ENCODE assay signal across 1 cellular context in the genomic region with DNA sequence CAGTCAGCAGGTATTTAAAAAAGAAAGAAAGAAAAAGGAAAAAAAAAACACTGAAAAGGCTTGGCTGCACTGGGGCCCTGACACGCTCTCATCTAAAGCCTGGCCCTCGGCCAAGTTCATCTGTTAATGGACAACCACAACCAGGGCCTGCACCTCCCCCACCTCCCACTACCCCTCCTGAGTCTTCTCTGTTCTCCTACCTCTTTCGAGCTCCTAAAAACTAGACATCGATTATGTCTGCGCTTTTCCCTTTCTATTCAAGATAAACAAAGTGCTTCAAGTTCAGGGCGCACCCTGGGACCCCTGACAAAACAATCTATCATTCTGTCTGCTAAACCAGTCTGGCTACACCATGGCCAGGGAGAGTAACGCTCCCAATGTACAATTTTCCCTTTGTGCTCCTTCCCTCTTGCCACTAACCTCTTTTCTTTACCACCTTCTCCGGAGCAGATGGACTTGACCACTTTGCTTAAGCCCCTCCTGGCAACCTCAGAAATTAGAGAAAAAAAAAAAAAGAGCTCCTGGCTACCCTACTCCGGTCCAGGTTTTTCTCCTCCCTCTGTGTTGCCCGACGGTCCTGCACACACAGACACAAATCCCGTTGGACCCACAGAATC.
TF ChIP-seq lines count a peak whose summit lies in the region.

No MANE protein-coding gene starts in this region.

TF ChIP-seq in HepG2, 621 proteins besides CTCF, POLR2A, EP300 and RAD21 (continued from another document and continues in another):
- no peak for TF ChIP-seq ZBTB25 (CRISPR knock-in tag; IDR thresholded peaks at IDR 0.05)
- TF ChIP-seq ZNF710 (CRISPR knock-in tag; IDR thresholded peaks at IDR 0.05; ENCODE audit: borderline replicate concordance): peak; percentile 86
- TF ChIP-seq ZNF414 (CRISPR knock-in tag; IDR thresholded peaks at IDR 0.05): no peak
- TF ChIP-seq ZNF468 (CRISPR knock-in tag; IDR thresholded peaks at IDR 0.05): no peak
- TF ChIP-seq ZNF83 (CRISPR knock-in tag; IDR thresholded peaks at IDR 0.05; ENCODE audit: borderline replicate concordance): no peak
- TF ChIP-seq EZH2 (conservative IDR thresholded peaks at IDR 0.05; ENCODE audit: low read depth, low read length): 0 out of 2 replicates have a peak, but pooled peaks have one; percentile 33
- TF ChIP-seq TCF7L2 (IDR thresholded peaks at IDR 0.05; ENCODE audit: low read depth, low read length): no peak
- TF ChIP-seq, protein P1, sequence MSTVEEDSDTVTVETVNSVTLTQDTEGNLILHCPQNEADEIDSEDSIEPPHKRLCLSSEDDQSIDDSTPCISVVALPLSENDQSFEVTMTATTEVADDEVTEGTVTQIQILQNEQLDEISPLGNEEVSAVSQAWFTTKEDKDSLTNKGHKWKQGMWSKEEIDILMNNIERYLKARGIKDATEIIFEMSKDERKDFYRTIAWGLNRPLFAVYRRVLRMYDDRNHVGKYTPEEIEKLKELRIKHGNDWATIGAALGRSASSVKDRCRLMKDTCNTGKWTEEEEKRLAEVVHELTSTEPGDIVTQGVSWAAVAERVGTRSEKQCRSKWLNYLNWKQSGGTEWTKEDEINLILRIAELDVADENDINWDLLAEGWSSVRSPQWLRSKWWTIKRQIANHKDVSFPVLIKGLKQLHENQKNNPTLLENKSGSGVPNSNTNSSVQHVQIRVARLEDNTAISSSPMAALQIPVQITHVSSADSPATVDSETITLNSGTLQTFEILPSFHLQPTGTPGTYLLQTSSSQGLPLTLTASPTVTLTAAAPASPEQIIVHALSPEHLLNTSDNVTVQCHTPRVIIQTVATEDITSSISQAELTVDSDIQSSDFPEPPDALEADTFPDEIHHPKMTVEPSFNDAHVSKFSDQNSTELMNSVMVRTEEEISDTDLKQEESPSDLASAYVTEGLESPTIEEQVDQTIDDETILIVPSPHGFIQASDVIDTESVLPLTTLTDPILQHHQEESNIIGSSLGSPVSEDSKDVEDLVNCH (CRISPR knock-in tag; IDR thresholded peaks at IDR 0.05): no peak
- TF ChIP-seq CENPT (CRISPR knock-in tag; IDR thresholded peaks at IDR 0.05; ENCODE audit: low read depth): no peak
- no peak for TF ChIP-seq ZNF296 (CRISPR knock-in tag; conservative IDR thresholded peaks at IDR 0.05)
- TF ChIP-seq SSRP1 (CRISPR knock-in tag; IDR thresholded peaks at IDR 0.05): no peak
- TF ChIP-seq JUN (CRISPR knock-in tag; IDR thresholded peaks at IDR 0.05): no peak
- no peak for TF ChIP-seq HMG20B (CRISPR knock-in tag; conservative IDR thresholded peaks at IDR 0.05)
- TF ChIP-seq ZNF619 (CRISPR knock-in tag; IDR thresholded peaks at IDR 0.05): no peak
- TF ChIP-seq LCORL (IDR thresholded peaks at IDR 0.05): no peak; the same call in 1 of the 2 replicates
- 0 out of 2 replicates have a peak, but pooled peaks have one; percentile 26 for TF ChIP-seq LCORL (CRISPR knock-in tag; IDR thresholded peaks at IDR 0.05)
- peak; percentile 28; the same call in 1 of the 2 replicates for TF ChIP-seq SAP130 (CRISPR knock-in tag; IDR thresholded peaks at IDR 0.05; ENCODE audit: low read depth)
- no peak for TF ChIP-seq ZNF740 (CRISPR knock-in tag; IDR thresholded peaks at IDR 0.05)
- TF ChIP-seq CBX2 (IDR thresholded peaks at IDR 0.05; ENCODE audit: low read depth, low read length): peak; percentile 76; the same call in 1 of the 2 replicates
- TF ChIP-seq CBX2 (CRISPR knock-in tag; IDR thresholded peaks at IDR 0.05; ENCODE audit: low read depth): no peak
- no peak for TF ChIP-seq KIAA2018 (CRISPR knock-in tag; IDR thresholded peaks at IDR 0.05; ENCODE audit: borderline replicate concordance)
- TF ChIP-seq FOXJ3 (CRISPR knock-in tag; IDR thresholded peaks at IDR 0.05; ENCODE audit: borderline replicate concordance): no peak
- TF ChIP-seq HMG20A (CRISPR knock-in tag; IDR thresholded peaks at IDR 0.05; ENCODE audit: borderline replicate concordance): peak; percentile 34; the same call in 1 of the 2 replicates
- TF ChIP-seq ZNF572 (CRISPR knock-in tag; IDR thresholded peaks at IDR 0.05): no peak
- TF ChIP-seq SMARCC2 (IDR thresholded peaks at IDR 0.05): no peak
- TF ChIP-seq, protein P2, sequence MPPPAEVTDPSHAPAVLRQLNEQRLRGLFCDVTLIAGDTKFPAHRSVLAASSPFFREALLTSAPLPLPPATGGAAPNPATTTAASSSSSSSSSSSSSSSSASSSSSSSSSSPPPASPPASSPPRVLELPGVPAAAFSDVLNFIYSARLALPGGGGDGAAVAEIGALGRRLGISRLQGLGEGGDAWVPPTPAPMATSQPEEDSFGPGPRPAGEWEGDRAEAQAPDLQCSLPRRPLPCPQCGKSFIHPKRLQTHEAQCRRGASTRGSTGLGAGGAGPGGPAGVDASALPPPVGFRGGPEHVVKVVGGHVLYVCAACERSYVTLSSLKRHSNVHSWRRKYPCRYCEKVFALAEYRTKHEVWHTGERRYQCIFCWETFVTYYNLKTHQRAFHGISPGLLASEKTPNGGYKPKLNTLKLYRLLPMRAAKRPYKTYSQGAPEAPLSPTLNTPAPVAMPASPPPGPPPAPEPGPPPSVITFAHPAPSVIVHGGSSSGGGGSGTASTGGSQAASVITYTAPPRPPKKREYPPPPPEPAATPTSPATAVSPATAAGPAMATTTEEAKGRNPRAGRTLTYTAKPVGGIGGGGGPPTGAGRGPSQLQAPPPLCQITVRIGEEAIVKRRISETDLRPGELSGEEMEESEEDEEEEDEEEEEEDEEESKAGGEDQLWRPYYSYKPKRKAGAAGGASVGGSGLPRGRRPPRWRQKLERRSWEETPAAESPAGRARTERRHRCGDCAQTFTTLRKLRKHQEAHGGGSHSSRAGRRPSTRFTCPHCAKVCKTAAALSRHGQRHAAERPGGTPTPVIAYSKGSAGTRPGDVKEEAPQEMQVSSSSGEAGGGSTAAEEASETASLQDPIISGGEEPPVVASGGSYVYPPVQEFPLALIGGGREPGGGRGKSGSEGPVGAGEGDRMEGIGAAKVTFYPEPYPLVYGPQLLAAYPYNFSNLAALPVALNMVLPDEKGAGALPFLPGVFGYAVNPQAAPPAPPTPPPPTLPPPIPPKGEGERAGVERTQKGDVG (CRISPR knock-in tag; IDR thresholded peaks at IDR 0.05; ENCODE audit: borderline replicate concordance): no peak
- TF ChIP-seq JDP2 (CRISPR knock-in tag; IDR thresholded peaks at IDR 0.05; ENCODE audit: borderline replicate concordance): no peak
- TF ChIP-seq, protein P3, sequence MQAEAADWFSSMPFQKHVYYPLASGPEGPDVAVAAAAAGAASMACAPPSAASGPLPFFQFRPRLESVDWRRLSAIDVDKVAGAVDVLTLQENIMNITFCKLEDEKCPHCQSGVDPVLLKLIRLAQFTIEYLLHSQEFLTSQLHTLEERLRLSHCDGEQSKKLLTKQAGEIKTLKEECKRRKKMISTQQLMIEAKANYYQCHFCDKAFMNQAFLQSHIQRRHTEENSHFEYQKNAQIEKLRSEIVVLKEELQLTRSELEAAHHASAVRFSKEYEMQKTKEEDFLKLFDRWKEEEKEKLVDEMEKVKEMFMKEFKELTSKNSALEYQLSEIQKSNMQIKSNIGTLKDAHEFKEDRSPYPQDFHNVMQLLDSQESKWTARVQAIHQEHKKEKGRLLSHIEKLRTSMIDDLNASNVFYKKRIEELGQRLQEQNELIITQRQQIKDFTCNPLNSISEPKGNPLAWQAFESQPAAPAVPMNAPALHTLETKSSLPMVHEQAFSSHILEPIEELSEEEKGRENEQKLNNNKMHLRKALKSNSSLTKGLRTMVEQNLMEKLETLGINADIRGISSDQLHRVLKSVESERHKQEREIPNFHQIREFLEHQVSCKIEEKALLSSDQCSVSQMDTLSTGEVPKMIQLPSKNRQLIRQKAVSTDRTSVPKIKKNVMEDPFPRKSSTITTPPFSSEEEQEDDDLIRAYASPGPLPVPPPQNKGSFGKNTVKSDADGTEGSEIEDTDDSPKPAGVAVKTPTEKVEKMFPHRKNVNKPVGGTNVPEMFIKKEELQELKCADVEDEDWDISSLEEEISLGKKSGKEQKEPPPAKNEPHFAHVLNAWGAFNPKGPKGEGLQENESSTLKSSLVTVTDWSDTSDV (CRISPR knock-in tag; IDR thresholded peaks at IDR 0.05): no peak
- TF ChIP-seq, protein P4, sequence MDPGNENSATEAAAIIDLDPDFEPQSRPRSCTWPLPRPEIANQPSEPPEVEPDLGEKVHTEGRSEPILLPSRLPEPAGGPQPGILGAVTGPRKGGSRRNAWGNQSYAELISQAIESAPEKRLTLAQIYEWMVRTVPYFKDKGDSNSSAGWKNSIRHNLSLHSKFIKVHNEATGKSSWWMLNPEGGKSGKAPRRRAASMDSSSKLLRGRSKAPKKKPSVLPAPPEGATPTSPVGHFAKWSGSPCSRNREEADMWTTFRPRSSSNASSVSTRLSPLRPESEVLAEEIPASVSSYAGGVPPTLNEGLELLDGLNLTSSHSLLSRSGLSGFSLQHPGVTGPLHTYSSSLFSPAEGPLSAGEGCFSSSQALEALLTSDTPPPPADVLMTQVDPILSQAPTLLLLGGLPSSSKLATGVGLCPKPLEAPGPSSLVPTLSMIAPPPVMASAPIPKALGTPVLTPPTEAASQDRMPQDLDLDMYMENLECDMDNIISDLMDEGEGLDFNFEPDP (CRISPR knock-in tag; conservative IDR thresholded peaks at IDR 0.05): no peak
